1 cellular context compared by ENCODE assay signal in genomic region chr4:150302553-150302952, GRCh38.
TF ChIP-seq lines count a peak whose summit lies in the region.

No MANE protein-coding gene starts in this region.

TF ChIP-seq in A549, 52 proteins besides CTCF, POLR2A, EP300 and RAD21 (continued from another document):
- no peak for TF ChIP-seq HMGXB4 (CRISPR knock-in tag; IDR thresholded peaks at IDR 0.05; ENCODE audit: borderline replicate concordance)
- TF ChIP-seq SREBF2 (IDR thresholded peaks at IDR 0.05): no peak
- TF ChIP-seq FOSL2 (IDR thresholded peaks at IDR 0.05): peak; percentile 71
- TF ChIP-seq FOSL2 (CRISPR knock-in tag; IDR thresholded peaks at IDR 0.05): peak; percentile 88
- TF ChIP-seq RNF2 (IDR thresholded peaks at IDR 0.05; ENCODE audit: borderline replicate concordance, low read depth): no peak
- TF ChIP-seq BCL3 (IDR thresholded peaks at IDR 0.05): no peak
- no peak for TF ChIP-seq RFX5 (IDR thresholded peaks at IDR 0.05)
TF ChIP-seq in A549: peak in this region for 6.
